ENCODE assay signal across 29 cellular contexts in the genomic region with DNA sequence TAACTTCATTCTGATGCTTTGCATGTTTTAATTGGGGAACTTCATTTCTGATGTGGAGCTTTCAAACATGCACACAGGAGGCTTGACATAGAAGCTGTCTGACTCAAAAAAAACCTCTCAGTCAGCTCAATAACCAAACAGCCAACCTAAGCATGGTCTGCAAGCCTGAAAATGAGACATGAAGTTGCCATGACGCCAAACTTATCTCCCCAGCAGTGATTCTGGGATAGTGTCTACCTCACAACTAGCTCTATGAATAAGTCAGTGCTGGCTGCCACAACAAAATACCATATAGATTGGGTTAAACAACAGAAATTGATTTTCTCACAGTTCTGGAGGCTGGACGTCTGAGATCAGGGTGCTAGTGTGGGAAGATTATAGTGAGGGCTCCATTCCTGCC.
"Had no signal": no experiment of that assay in that cellular context is flagged by ENCODE, and none has a peak within 500 bp of the region (broad histone marks: within the 10 kb centered on the region; RNA-seq: fewer than 3 reads in every experiment).

No MANE protein-coding gene starts in this region.

- H2AFZ ChIP-seq: parathyroid adenoma had no signal

- H3K4me1 Mint-ChIP-seq: nephron, neural crest cell had no signal

- H3K4me3 Mint-ChIP-seq: immature natural killer cell; naive thymus-derived CD8-positive, alpha-beta T cell; nephron; neural crest cell; stimulated activated naive B cell treated with anti-CD40 and anti-IgM and Interleukin-4, amounts not matched to agents 10 μg/mL and 1 μg/mL and 100 μg/mL, for 72 hours had no signal

- H3K9ac ChIP-seq: parathyroid adenoma had no signal

- H3K4me1 ChIP-seq: left lung, lower lobe of right lung, parathyroid adenoma, right lobe of liver, stomach, testis, thyroid gland, transverse colon, upper lobe of left lung, vagina had no signal

- H3K27ac ChIP-seq: left lung, lower lobe of right lung, neutrophil, parathyroid adenoma, right atrium auricular region, right lobe of liver, stomach, testis, thyroid gland, transverse colon, upper lobe of left lung, vagina had no signal

- H3K79me2 ChIP-seq: parathyroid adenoma had no signal

- H3K9me3 Mint-ChIP-seq: immature natural killer cell; nephron; stimulated activated naive B cell treated with anti-CD40 and anti-IgM and Interleukin-4, amounts not matched to agents 10 μg/mL and 1 μg/mL and 100 μg/mL, for 72 hours had no signal

- H3K27me3 Mint-ChIP-seq: naive thymus-derived CD8-positive, alpha-beta T cell; stimulated activated naive B cell treated with anti-CD40 and anti-IgM and Interleukin-4, amounts not matched to agents 10 μg/mL and 1 μg/mL and 100 μg/mL, for 72 hours had no signal

- H3K27ac Mint-ChIP-seq: immature natural killer cell; nephron; stimulated activated naive B cell treated with anti-CD40 and anti-IgM and Interleukin-4, amounts not matched to agents 10 μg/mL and 1 μg/mL and 100 μg/mL, for 72 hours had no signal

- DNase-seq: hypothalamus; immature natural killer cell; kidney; left colon; left lung; lower lobe of right lung; mammary epithelial cell; mesenchymal stem cell; naive thymus-derived CD8-positive, alpha-beta T cell; occipital lobe; right lobe of liver; stimulated activated CD4-positive, alpha-beta T cell treated with anti-CD3 and anti-CD28 coated beads, Interleukin-1b, Interleukin-23, amount 100 ng/mL, for 48 hours; stimulated activated CD4-positive, alpha-beta T cell treated with anti-CD3 and anti-CD28 coated beads, Interleukin-2, amount 100 ng/mL, for 48 hours; stimulated activated CD4-positive, alpha-beta T cell treated with anti-CD3 and anti-CD28 coated beads, Interleukin-4, amount 100 ng/mL, for 4 hours; stimulated activated CD8-positive, alpha-beta memory T cell treated with anti-CD3 and anti-CD28 coated beads, Interleukin-4, amount 100 ng/mL, for 48 hours; stimulated activated naive B cell treated with anti-CD40 and anti-IgM and Interleukin-4, amounts not matched to agents 10 μg/mL and 1 μg/mL and 100 μg/mL, for 72 hours; stimulated activated naive CD8-positive, alpha-beta T cell treated with anti-CD3 and anti-CD28 coated beads, Interleukin-15, Interleukin-2, amounts not matched to agents 100 U/mL and 50 U/mL, for 24 hours; stomach; testis; thyroid gland; transverse colon; upper lobe of left lung had no signal

- H3K9me3 ChIP-seq: left lung, lower lobe of right lung, neutrophil, right atrium auricular region, right lobe of liver, stomach, testis, thyroid gland, transverse colon, upper lobe of left lung, vagina had no signal

- ATAC-seq: left colon; left lung; lower lobe of right lung; naive thymus-derived CD8-positive, alpha-beta T cell; right lobe of liver; stimulated activated naive B cell treated with anti-CD40 and anti-IgM and Interleukin-4, amounts not matched to agents 10 μg/mL and 1 μg/mL and 100 μg/mL, for 72 hours; stimulated activated naive CD8-positive, alpha-beta T cell treated with anti-CD3 and anti-CD28 coated beads, Interleukin-15, Interleukin-2, amounts not matched to agents 100 U/mL and 50 U/mL, for 24 hours had no signal

- H3K4me3 ChIP-seq: left lung, lower lobe of right lung, right atrium auricular region, right lobe of liver, smooth muscle cell, stomach, testis, thyroid gland, transverse colon, upper lobe of left lung, vagina had no signal

- H3K4me2 ChIP-seq: smooth muscle cell had no signal

- H3K36me3 ChIP-seq: left lung, right lobe of liver, thyroid gland, transverse colon, upper lobe of left lung had no signal

- H3K27me3 ChIP-seq: left lung, neutrophil, right atrium auricular region, right lobe of liver, stomach, testis, thyroid gland, transverse colon, upper lobe of left lung, vagina had no signal
